2 cellular contexts compared by ENCODE assay signal in genomic region chr1:31658721-31659120, GRCh38.
TF ChIP-seq lines count a peak whose summit lies in the region.

No MANE protein-coding gene starts in this region.

TF ChIP-seq in SK-N-SH, 30 proteins besides CTCF, POLR2A, EP300 and RAD21:
- TF ChIP-seq FOXJ3 (CRISPR knock-in tag; IDR thresholded peaks at IDR 0.05) (no peak), RCOR1 (IDR thresholded peaks at IDR 0.05; ENCODE audit: low read length) (no peak), FOSL2 (IDR thresholded peaks at IDR 0.05; ENCODE audit: borderline replicate concordance, low read depth) (no peak), TEAD4 (IDR thresholded peaks at IDR 0.05; ENCODE audit: borderline replicate concordance, insufficient read depth) (no peak), GATA2 (CRISPR knock-in tag; IDR thresholded peaks at IDR 0.05) (no peak), ELF1 (IDR thresholded peaks at IDR 0.05) (no peak), CHD2 (IDR thresholded peaks at IDR 0.05; ENCODE audit: low read length, partially characterized antibody) (no peak), FOXM1 (IDR thresholded peaks at IDR 0.05; ENCODE audit: low read depth) (no peak)
- TF ChIP-seq, protein P1, sequence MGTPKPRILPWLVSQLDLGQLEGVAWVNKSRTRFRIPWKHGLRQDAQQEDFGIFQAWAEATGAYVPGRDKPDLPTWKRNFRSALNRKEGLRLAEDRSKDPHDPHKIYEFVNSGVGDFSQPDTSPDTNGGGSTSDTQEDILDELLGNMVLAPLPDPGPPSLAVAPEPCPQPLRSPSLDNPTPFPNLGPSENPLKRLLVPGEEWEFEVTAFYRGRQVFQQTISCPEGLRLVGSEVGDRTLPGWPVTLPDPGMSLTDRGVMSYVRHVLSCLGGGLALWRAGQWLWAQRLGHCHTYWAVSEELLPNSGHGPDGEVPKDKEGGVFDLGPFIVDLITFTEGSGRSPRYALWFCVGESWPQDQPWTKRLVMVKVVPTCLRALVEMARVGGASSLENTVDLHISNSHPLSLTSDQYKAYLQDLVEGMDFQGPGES (IDR thresholded peaks at IDR 0.05; ENCODE audit: low read depth, low read length), result no peak
- TF ChIP-seq, protein P2, sequence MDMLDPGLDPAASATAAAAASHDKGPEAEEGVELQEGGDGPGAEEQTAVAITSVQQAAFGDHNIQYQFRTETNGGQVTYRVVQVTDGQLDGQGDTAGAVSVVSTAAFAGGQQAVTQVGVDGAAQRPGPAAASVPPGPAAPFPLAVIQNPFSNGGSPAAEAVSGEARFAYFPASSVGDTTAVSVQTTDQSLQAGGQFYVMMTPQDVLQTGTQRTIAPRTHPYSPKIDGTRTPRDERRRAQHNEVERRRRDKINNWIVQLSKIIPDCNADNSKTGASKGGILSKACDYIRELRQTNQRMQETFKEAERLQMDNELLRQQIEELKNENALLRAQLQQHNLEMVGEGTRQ (IDR thresholded peaks at IDR 0.05; ENCODE audit: borderline replicate concordance, low read depth, low read length), result no peak

TF ChIP-seq in SK-N-SH treated with all-trans-retinoic acid at 6 μM for 48 hours, 23 proteins besides CTCF, POLR2A, EP300 and RAD21:
- TF ChIP-seq PATZ1 (CRISPR knock-in tag; IDR thresholded peaks at IDR 0.05; ENCODE audit: borderline replicate concordance), result no peak
- no peak for TF ChIP-seq RARB (CRISPR knock-in tag; IDR thresholded peaks at IDR 0.05)
- TF ChIP-seq, protein P3, sequence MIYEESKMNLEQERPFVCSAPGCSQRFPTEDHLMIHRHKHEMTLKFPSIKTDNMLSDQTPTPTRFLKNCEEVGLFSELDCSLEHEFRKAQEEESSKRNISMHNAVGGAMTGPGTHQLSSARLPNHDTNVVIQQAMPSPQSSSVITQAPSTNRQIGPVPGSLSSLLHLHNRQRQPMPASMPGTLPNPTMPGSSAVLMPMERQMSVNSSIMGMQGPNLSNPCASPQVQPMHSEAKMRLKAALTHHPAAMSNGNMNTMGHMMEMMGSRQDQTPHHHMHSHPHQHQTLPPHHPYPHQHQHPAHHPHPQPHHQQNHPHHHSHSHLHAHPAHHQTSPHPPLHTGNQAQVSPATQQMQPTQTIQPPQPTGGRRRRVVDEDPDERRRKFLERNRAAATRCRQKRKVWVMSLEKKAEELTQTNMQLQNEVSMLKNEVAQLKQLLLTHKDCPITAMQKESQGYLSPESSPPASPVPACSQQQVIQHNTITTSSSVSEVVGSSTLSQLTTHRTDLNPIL (CRISPR knock-in tag; IDR thresholded peaks at IDR 0.05; ENCODE audit: low read depth), result no peak
- TF ChIP-seq TOX (CRISPR knock-in tag; IDR thresholded peaks at IDR 0.05; ENCODE audit: borderline replicate concordance), result no peak
- no peak for TF ChIP-seq OSR1 (CRISPR knock-in tag; IDR thresholded peaks at IDR 0.05)
- TF ChIP-seq ZNF565 (CRISPR knock-in tag; conservative IDR thresholded peaks at IDR 0.05; ENCODE audit: low read depth), result no peak
- no peak for TF ChIP-seq ARNTL (CRISPR knock-in tag; IDR thresholded peaks at IDR 0.05; ENCODE audit: borderline replicate concordance, low read depth)
- TF ChIP-seq ZFP30 (CRISPR knock-in tag; IDR thresholded peaks at IDR 0.05), result no peak
- TF ChIP-seq TSHZ2 (CRISPR knock-in tag; IDR thresholded peaks at IDR 0.05), result no peak
- TF ChIP-seq SNAI2 (CRISPR knock-in tag; IDR thresholded peaks at IDR 0.05), result no peak
